In the genomic region with DNA sequence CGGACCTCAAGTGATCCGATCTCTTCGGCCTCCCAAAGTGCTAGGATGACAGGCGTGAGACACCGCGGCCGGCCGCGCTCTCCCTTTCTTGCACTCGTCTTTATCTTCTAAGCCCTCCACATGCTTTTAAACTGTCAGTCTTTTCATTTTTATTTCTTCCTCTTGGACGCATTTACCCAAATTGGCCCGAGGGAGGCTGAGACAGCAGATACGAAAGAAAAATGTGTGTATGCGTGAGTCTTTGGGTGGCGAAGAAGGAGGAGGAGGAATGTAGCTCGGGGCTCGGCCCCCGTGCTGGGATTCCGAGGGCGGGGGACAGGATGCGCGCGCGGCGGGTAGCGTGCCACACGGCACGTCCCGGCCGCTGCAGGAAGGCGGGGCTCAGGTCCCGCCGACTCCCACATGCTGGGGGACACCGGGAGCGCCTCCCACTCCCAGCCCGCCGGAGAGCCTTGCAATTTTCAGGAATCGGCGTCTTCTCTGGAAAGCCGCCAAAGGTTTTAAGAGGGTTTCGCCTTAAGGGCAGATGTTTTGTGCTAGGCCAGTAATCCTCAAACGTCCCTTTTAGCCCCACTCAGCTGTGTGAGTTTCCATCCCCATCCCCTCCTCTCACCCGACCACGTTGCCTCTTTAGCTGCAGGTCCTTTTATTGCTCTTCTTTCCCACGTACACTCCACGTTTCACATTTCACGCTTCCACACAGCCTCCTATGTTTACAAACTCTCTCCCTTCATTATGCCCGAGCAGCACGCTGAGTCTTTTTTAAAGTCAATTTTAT, we compare ENCODE assay signal across 1 cellular context.
TF ChIP-seq lines count a peak whose summit lies in the region.

No MANE protein-coding gene starts in this region.

TF ChIP-seq in K562, 482 proteins besides CTCF, POLR2A, EP300 and RAD21 (continued from another document and continues in another):
- TF ChIP-seq, protein P1, sequence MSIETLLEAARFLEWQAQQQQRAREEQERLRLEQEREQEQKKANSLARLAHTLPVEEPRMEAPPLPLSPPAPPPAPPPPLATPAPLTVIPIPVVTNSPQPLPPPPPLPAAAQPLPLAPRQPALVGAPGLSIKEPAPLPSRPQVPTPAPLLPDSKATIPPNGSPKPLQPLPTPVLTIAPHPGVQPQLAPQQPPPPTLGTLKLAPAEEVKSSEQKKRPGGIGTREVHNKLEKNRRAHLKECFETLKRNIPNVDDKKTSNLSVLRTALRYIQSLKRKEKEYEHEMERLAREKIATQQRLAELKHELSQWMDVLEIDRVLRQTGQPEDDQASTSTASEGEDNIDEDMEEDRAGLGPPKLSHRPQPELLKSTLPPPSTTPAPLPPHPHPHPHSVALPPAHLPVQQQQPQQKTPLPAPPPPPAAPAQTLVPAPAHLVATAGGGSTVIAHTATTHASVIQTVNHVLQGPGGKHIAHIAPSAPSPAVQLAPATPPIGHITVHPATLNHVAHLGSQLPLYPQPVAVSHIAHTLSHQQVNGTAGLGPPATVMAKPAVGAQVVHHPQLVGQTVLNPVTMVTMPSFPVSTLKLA (conservative IDR thresholded peaks at IDR 0.05), result peak; percentile 79 to 87
- TF ChIP-seq ZNF444 (CRISPR knock-in tag; IDR thresholded peaks at IDR 0.05) (no peak), ZNF311 (CRISPR knock-in tag; IDR thresholded peaks at IDR 0.05) (no peak), MECOM (CRISPR knock-in tag; IDR thresholded peaks at IDR 0.05) (no peak), ZNF561 (CRISPR knock-in tag; conservative IDR thresholded peaks at IDR 0.05) (no peak), TCF7L2 (IDR thresholded peaks at IDR 0.05; ENCODE audit: low read depth, low read length) (no peak), SMAD4 (CRISPR knock-in tag; conservative IDR thresholded peaks at IDR 0.05) (peak; percentile 68), POLR3G (IDR thresholded peaks at IDR 0.05; ENCODE audit: extremely low read depth, insufficient read length, insufficient replicate concordance) (no peak), ETV1 (tag; conservative IDR thresholded peaks at IDR 0.05; ENCODE audit: low read depth) (peak; percentile 68), BMI1 (IDR thresholded peaks at IDR 0.05; ENCODE audit: low read length) (no peak), ZNF217 (CRISPR knock-in tag; IDR thresholded peaks at IDR 0.05) (no peak), NCOA2 (IDR thresholded peaks at IDR 0.05; ENCODE audit: partially characterized antibody in 2 of 2) (no peak), TSC22D4 (tag; IDR thresholded peaks at IDR 0.05) (no peak), THRAP3 (IDR thresholded peaks at IDR 0.05; ENCODE audit: borderline replicate concordance) (no peak), BRD9 (IDR thresholded peaks at IDR 0.05; ENCODE audit: low read depth, partially characterized antibody) (no peak), ZNF76 (CRISPR knock-in tag; IDR thresholded peaks at IDR 0.05; ENCODE audit: borderline replicate concordance) (no peak), CEBPB (tag; IDR thresholded peaks at IDR 0.05) (no peak), CEBPG (CRISPR knock-in tag; IDR thresholded peaks at IDR 0.05) (no peak), CEBPG (tag; conservative IDR thresholded peaks at IDR 0.05 in 1 of 2, IDR thresholded peaks at IDR 0.05 in 1 of 2) (no peak), COPS2 (conservative IDR thresholded peaks at IDR 0.05) (no peak), TRIM24 (IDR thresholded peaks at IDR 0.05) (no peak), GATAD2B (IDR thresholded peaks at IDR 0.05; ENCODE audit: borderline replicate concordance) (0 out of 2 replicates have a peak, but pooled peaks have one; percentile 53), TAF7 (tag; IDR thresholded peaks at IDR 0.05) (no peak), ZNF146 (CRISPR knock-in tag; IDR thresholded peaks at IDR 0.05; ENCODE audit: unreplicated experiment) (no peak), SRSF3 (IDR thresholded peaks at IDR 0.05; ENCODE audit: insufficient read depth, low read length) (no peak)
- TF ChIP-seq, protein P2, sequence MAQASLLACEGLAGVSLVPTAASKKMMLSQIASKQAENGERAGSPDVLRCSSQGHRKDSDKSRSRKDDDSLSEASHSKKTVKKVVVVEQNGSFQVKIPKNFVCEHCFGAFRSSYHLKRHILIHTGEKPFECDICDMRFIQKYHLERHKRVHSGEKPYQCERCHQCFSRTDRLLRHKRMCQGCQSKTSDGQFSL (CRISPR knock-in tag; IDR thresholded peaks at IDR 0.05), result no peak
- TF ChIP-seq, protein P2 (tag; IDR thresholded peaks at IDR 0.05), result no peak
- TF ChIP-seq, protein P3, sequence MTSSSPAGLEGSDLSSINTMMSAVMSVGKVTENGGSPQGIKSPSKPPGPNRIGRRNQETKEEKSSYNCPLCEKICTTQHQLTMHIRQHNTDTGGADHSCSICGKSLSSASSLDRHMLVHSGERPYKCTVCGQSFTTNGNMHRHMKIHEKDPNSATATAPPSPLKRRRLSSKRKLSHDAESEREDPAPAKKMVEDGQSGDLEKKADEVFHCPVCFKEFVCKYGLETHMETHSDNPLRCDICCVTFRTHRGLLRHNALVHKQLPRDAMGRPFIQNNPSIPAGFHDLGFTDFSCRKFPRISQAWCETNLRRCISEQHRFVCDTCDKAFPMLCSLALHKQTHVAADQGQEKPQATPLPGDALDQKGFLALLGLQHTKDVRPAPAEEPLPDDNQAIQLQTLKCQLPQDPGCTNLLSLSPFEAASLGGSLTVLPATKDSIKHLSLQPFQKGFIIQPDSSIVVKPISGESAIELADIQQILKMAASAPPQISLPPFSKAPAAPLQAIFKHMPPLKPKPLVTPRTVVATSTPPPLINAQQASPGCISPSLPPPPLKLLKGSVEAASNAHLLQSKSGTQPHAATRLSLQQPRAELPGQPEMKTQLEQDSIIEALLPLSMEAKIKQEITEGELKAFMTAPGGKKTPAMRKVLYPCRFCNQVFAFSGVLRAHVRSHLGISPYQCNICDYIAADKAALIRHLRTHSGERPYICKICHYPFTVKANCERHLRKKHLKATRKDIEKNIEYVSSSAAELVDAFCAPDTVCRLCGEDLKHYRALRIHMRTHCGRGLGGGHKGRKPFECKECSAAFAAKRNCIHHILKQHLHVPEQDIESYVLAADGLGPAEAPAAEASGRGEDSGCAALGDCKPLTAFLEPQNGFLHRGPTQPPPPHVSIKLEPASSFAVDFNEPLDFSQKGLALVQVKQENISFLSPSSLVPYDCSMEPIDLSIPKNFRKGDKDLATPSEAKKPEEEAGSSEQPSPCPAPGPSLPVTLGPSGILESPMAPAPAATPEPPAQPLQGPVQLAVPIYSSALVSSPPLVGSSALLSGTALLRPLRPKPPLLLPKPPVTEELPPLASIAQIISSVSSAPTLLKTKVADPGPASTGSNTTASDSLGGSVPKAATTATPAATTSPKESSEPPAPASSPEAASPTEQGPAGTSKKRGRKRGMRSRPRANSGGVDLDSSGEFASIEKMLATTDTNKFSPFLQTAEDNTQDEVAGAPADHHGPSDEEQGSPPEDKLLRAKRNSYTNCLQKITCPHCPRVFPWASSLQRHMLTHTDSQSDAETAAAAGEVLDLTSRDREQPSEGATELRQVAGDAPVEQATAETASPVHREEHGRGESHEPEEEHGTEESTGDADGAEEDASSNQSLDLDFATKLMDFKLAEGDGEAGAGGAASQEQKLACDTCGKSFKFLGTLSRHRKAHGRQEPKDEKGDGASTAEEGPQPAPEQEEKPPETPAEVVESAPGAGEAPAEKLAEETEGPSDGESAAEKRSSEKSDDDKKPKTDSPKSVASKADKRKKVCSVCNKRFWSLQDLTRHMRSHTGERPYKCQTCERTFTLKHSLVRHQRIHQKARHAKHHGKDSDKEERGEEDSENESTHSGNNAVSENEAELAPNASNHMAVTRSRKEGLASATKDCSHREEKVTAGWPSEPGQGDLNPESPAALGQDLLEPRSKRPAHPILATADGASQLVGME (CRISPR knock-in tag; IDR thresholded peaks at IDR 0.05), result no peak
- TF ChIP-seq, protein P4, sequence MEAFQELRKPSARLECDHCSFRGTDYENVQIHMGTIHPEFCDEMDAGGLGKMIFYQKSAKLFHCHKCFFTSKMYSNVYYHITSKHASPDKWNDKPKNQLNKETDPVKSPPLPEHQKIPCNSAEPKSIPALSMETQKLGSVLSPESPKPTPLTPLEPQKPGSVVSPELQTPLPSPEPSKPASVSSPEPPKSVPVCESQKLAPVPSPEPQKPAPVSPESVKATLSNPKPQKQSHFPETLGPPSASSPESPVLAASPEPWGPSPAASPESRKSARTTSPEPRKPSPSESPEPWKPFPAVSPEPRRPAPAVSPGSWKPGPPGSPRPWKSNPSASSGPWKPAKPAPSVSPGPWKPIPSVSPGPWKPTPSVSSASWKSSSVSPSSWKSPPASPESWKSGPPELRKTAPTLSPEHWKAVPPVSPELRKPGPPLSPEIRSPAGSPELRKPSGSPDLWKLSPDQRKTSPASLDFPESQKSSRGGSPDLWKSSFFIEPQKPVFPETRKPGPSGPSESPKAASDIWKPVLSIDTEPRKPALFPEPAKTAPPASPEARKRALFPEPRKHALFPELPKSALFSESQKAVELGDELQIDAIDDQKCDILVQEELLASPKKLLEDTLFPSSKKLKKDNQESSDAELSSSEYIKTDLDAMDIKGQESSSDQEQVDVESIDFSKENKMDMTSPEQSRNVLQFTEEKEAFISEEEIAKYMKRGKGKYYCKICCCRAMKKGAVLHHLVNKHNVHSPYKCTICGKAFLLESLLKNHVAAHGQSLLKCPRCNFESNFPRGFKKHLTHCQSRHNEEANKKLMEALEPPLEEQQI (IDR thresholded peaks at IDR 0.05), result no peak
- TF ChIP-seq, protein P5, sequence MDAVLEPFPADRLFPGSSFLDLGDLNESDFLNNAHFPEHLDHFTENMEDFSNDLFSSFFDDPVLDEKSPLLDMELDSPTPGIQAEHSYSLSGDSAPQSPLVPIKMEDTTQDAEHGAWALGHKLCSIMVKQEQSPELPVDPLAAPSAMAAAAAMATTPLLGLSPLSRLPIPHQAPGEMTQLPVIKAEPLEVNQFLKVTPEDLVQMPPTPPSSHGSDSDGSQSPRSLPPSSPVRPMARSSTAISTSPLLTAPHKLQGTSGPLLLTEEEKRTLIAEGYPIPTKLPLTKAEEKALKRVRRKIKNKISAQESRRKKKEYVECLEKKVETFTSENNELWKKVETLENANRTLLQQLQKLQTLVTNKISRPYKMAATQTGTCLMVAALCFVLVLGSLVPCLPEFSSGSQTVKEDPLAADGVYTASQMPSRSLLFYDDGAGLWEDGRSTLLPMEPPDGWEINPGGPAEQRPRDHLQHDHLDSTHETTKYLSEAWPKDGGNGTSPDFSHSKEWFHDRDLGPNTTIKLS (IDR thresholded peaks at IDR 0.05; ENCODE audit: borderline replicate concordance, low read depth), result peak; percentile 39; the same call in 1 of the 2 replicates
- TF ChIP-seq, protein P6, sequence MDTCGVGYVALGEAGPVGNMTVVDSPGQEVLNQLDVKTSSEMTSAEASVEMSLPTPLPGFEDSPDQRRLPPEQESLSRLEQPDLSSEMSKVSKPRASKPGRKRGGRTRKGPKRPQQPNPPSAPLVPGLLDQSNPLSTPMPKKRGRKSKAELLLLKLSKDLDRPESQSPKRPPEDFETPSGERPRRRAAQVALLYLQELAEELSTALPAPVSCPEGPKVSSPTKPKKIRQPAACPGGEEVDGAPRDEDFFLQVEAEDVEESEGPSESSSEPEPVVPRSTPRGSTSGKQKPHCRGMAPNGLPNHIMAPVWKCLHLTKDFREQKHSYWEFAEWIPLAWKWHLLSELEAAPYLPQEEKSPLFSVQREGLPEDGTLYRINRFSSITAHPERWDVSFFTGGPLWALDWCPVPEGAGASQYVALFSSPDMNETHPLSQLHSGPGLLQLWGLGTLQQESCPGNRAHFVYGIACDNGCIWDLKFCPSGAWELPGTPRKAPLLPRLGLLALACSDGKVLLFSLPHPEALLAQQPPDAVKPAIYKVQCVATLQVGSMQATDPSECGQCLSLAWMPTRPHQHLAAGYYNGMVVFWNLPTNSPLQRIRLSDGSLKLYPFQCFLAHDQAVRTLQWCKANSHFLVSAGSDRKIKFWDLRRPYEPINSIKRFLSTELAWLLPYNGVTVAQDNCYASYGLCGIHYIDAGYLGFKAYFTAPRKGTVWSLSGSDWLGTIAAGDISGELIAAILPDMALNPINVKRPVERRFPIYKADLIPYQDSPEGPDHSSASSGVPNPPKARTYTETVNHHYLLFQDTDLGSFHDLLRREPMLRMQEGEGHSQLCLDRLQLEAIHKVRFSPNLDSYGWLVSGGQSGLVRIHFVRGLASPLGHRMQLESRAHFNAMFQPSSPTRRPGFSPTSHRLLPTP (IDR thresholded peaks at IDR 0.05; ENCODE audit: borderline replicate concordance, extremely low read depth, insufficient read length), result no peak
- TF ChIP-seq, protein P7, sequence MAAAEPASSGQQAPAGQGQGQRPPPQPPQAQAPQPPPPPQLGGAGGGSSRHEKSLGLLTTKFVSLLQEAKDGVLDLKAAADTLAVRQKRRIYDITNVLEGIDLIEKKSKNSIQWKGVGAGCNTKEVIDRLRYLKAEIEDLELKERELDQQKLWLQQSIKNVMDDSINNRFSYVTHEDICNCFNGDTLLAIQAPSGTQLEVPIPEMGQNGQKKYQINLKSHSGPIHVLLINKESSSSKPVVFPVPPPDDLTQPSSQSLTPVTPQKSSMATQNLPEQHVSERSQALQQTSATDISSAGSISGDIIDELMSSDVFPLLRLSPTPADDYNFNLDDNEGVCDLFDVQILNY (CRISPR knock-in tag; IDR thresholded peaks at IDR 0.05), result no peak
- TF ChIP-seq, protein P8, sequence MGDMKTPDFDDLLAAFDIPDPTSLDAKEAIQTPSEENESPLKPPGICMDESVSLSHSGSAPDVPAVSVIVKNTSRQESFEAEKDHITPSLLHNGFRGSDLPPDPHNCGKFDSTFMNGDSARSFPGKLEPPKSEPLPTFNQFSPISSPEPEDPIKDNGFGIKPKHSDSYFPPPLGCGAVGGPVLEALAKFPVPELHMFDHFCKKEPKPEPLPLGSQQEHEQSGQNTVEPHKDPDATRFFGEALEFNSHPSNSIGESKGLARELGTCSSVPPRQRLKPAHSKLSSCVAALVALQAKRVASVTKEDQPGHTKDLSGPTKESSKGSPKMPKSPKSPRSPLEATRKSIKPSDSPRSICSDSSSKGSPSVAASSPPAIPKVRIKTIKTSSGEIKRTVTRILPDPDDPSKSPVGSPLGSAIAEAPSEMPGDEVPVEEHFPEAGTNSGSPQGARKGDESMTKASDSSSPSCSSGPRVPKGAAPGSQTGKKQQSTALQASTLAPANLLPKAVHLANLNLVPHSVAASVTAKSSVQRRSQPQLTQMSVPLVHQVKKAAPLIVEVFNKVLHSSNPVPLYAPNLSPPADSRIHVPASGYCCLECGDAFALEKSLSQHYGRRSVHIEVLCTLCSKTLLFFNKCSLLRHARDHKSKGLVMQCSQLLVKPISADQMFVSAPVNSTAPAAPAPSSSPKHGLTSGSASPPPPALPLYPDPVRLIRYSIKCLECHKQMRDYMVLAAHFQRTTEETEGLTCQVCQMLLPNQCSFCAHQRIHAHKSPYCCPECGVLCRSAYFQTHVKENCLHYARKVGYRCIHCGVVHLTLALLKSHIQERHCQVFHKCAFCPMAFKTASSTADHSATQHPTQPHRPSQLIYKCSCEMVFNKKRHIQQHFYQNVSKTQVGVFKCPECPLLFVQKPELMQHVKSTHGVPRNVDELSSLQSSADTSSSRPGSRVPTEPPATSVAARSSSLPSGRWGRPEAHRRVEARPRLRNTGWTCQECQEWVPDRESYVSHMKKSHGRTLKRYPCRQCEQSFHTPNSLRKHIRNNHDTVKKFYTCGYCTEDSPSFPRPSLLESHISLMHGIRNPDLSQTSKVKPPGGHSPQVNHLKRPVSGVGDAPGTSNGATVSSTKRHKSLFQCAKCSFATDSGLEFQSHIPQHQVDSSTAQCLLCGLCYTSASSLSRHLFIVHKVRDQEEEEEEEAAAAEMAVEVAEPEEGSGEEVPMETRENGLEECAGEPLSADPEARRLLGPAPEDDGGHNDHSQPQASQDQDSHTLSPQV (IDR thresholded peaks at IDR 0.05), result peak; percentile 85
